32 cellular contexts compared by ENCODE assay signal in genomic region chr20:50720582-50720981, GRCh38.
"Had no signal": no experiment of that assay in that cellular context is flagged by ENCODE, and none has a peak within 500 bp of the region (broad histone marks: within the 10 kb centered on the region; RNA-seq: fewer than 3 reads in every experiment).

No MANE protein-coding gene starts in this region.

- H3K36me3 ChIP-seq: gastroesophageal sphincter, neutrophil, ovary, uterus, WERI-Rb-1 had no signal

- DNase-seq: activated CD4-positive, alpha-beta T cell treated with anti-CD3 and anti-CD28 coated beads for 48 hours; activated CD4-positive, alpha-beta T cell treated with anti-CD3 and anti-CD28 coated beads, Interleukin-2, amount 50 U/mL, for 48 hours; activated CD8-positive, alpha-beta memory T cell treated with anti-CD3 and anti-CD28 coated beads for 24 hours; activated effector memory CD4-positive, alpha-beta T cell treated with Interleukin-2 at 50 U/mL for 16 hours; activated naive CD4-positive, alpha-beta T cell treated with Interleukin-2 at 50 U/mL for 16 hours; anterior cingulate cortex; hypothalamus; immature natural killer cell; kidney; left colon; mesendoderm; ovary; small intestine; stimulated activated CD4-positive, alpha-beta T cell treated with anti-CD3 and anti-CD28 coated beads, Interleukin-4, amount 100 ng/mL, for 24 hours; T-helper 17 cell; T1000; uterus; WERI-Rb-1 had no signal

- FAIRE-seq: bronchial epithelial cell, kidney, small intestine had no signal

- H3K27me3 ChIP-seq: gastroesophageal sphincter, neutrophil, ovary, uterus had no signal

- H3K27ac ChIP-seq: epithelial cell of prostate, neutrophil, WERI-Rb-1 had no signal

- H3K9me3 ChIP-seq: gastroesophageal sphincter, neutrophil, ovary, uterus had no signal

- ATAC-seq: activated CD4-positive, CD25-positive, alpha-beta regulatory T cell treated with anti-CD3 and anti-CD28 coated beads, Interleukin-2, amount 50 U/mL, for 24 hours; gastroesophageal sphincter; left colon; sciatic nerve; stimulated activated effector memory CD8-positive, alpha-beta T cell treated with anti-CD3 and anti-CD28 coated beads, Interleukin-12 subunit alpha, Interleukin-12 subunit beta, amount 100 ng/mL, for 72 hours; T-helper 17 cell had no signal

- H3K4me3 ChIP-seq: gastroesophageal sphincter, ovary, uterus had no signal

- H3K4me3 Mint-ChIP-seq: activated naive CD8-positive, alpha-beta T cell; central memory CD8-positive, alpha-beta T cell; dendritic cell treated with granulocyte-macrophage colony-stimulating factor and Interleukin-4, amounts not matched to agents 40 ng/mL and 50 ng/mL, for 4 days; immature natural killer cell; nephron; stimulated activated effector memory CD8-positive, alpha-beta T cell treated with anti-CD3 and anti-CD28 coated beads, Interleukin-12 subunit alpha, Interleukin-12 subunit beta, amount 100 ng/mL, for 72 hours; stimulated activated naive CD8-positive, alpha-beta T cell treated with anti-CD3 and anti-CD28 coated beads, Interleukin-15, Interleukin-2, amounts not matched to agents 100 ng/mL and 50 ng/mL, for 24 hours; T-helper 17 cell; type B pancreatic cell had no signal

- H3K4me1 Mint-ChIP-seq: central memory CD8-positive, alpha-beta T cell; immature natural killer cell; stimulated activated effector memory CD8-positive, alpha-beta T cell treated with anti-CD3 and anti-CD28 coated beads, Interleukin-12 subunit alpha, Interleukin-12 subunit beta, amount 100 ng/mL, for 72 hours; T-helper 17 cell had no signal

- H3K27me3 Mint-ChIP-seq: activated naive CD8-positive, alpha-beta T cell; progenitor cell of endocrine pancreas; type B pancreatic cell had no signal

- H3K36me3 Mint-ChIP-seq: activated naive CD8-positive, alpha-beta T cell; immature natural killer cell; stimulated activated effector memory CD8-positive, alpha-beta T cell treated with anti-CD3 and anti-CD28 coated beads, Interleukin-12 subunit alpha, Interleukin-12 subunit beta, amount 100 ng/mL, for 72 hours; type B pancreatic cell had no signal

- H3K27ac Mint-ChIP-seq: activated naive CD8-positive, alpha-beta T cell; dendritic cell treated with granulocyte-macrophage colony-stimulating factor and Interleukin-4, amounts not matched to agents 40 ng/mL and 50 ng/mL, for 4 days; immature natural killer cell; progenitor cell of endocrine pancreas; stimulated activated effector memory CD8-positive, alpha-beta T cell treated with anti-CD3 and anti-CD28 coated beads, Interleukin-12 subunit alpha, Interleukin-12 subunit beta, amount 100 ng/mL, for 72 hours; stimulated activated naive CD8-positive, alpha-beta T cell treated with anti-CD3 and anti-CD28 coated beads, Interleukin-15, Interleukin-2, amounts not matched to agents 100 ng/mL and 50 ng/mL, for 24 hours; T-helper 17 cell; type B pancreatic cell had no signal

- H3K9me3 Mint-ChIP-seq: central memory CD8-positive, alpha-beta T cell; dendritic cell treated with granulocyte-macrophage colony-stimulating factor and Interleukin-4, amounts not matched to agents 40 ng/mL and 50 ng/mL, for 4 days; immature natural killer cell; nephron; stimulated activated effector memory CD8-positive, alpha-beta T cell treated with anti-CD3 and anti-CD28 coated beads, Interleukin-12 subunit alpha, Interleukin-12 subunit beta, amount 100 ng/mL, for 72 hours; stimulated activated naive CD8-positive, alpha-beta T cell treated with anti-CD3 and anti-CD28 coated beads, Interleukin-15, Interleukin-2, amounts not matched to agents 100 ng/mL and 50 ng/mL, for 24 hours; type B pancreatic cell had no signal
